8 cellular contexts compared by ENCODE assay signal in the genomic region with DNA sequence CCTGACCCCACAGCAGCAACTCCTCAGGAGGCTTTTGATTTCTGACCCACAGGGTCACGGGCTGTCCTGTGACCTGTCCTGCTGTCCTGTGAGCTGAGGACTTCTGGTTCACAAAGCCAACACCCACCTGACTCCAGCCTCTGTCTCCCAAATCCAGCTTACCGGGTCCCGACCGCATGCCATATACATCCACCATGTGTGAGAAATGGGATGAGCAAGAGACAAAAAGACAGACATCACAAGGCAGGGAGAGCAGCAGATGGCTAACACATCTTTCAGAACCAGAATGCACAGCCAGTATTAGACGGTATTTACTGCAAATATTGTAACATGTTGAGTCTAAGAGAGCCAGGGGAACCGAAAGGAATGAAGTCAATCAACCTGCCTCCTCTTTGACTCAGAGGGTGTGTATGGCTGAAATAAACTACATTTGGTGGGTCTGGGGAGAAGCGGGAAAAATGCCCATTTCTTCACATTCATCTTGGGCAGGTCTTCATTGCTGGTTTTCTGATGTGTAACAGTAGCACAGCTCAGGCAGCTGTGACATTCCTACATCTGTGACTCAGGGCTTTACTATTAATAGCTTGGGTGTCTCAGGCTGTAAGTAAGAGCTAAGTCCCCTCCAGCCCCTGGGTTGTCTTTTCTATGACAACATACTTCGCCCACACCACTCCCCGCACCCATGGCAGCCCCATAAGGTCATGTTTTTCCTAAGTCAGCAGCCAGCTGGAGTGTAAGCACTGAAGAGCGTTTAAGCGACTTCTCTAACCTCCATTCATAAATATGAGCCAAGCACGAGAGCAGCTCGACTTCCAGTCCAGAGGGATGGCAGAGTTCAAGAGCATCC. TPM values are rescaled to one million over a fixed set of nuclear protein-coding genes. Genes with fewer than 3 reads are reported as not detected.
A peak's percentile ranks its signal among the peaks of the same experiment; 100 is the strongest.
DNase-seq lines count a peak whose midpoint lies in the region; ATAC-seq and TF ChIP-seq lines count a peak whose summit lies in the region.

No MANE protein-coding gene starts in this region.

- no peak for TF ChIP-seq EP300 in ovary (IDR thresholded peaks at IDR 0.05)

- H3K9me3 ChIP-seq in RWPE2 (ENCODE audit: severe bottlenecking) = no peaks in the 10 kb centered on the region
- no peaks in the 10 kb centered on the region for H3K9me3 ChIP-seq in ovary

- no peak for TF ChIP-seq POLR2A in ovary (IDR thresholded peaks at IDR 0.05)

- peak overlapping the region; percentile 90 to 92 for H3K4me3 Mint-ChIP-seq in activated T-cell treated with anti-CD3 and anti-CD28 coated beads, Interleukin-2, amount 50 U/mL, for 72 hours

- H3K27me3 ChIP-seq in RWPE2 (ENCODE audit: insufficient read depth, poor library complexity, severe bottlenecking) (no peaks in the 10 kb centered on the region), ovary (no peaks in the 10 kb centered on the region)

- no peaks in the 10 kb centered on the region for H3K36me3 ChIP-seq in RWPE2 (ENCODE audit: low read depth)
- H3K36me3 ChIP-seq in ovary = no peaks in the 10 kb centered on the region

- peak in 1 of 2 donors; percentile 32 for ATAC-seq in activated T-cell treated with anti-CD3 and anti-CD28 coated beads, Interleukin-2, amount 50 U/mL, for 72 hours (replicated peaks in 1 of 2)
- ATAC-seq in RWPE2 (ENCODE audit: low read depth) = peak; percentile 66

- H3K4me1 Mint-ChIP-seq in activated T-cell treated with anti-CD3 and anti-CD28 coated beads, Interleukin-2, amount 50 U/mL, for 72 hours (ENCODE audit: low read depth) = peaks cover 24% of the 10 kb centered on the region

- H3K27ac Mint-ChIP-seq in activated T-cell treated with anti-CD3 and anti-CD28 coated beads, Interleukin-2, amount 50 U/mL, for 72 hours = no peak overlapping the region

- H3K9me3 Mint-ChIP-seq in activated T-cell treated with anti-CD3 and anti-CD28 coated beads, Interleukin-2, amount 50 U/mL, for 72 hours = no peaks in the 10 kb centered on the region

- H3K4me3 ChIP-seq in RWPE2 (ENCODE audit: severe bottlenecking) = no peak overlapping the region
- H3K4me3 ChIP-seq in fibroblast of the aortic adventitia (ENCODE audit: low read depth, low read length) = peak overlapping the region; percentile 9
- H3K4me3 ChIP-seq in ovary = no peak overlapping the region

- DNase-seq in activated T-cell treated with anti-CD3 and anti-CD28 coated beads, Interleukin-2, amount 50 U/mL, for 72 hours = no peak
- DNase-seq in activated T-cell treated with anti-CD3 and anti-CD28 coated beads for 4 hours (no peak), RWPE2 (ENCODE audit: low spot score) (no peak), fibroblast of the aortic adventitia (ENCODE audit: low read depth) (peak; percentile 79), ovary (peak in 4 of 5 donors; percentile 23 to 60 (median 48)), NCI-H146 treated with DMSO at 0.1 percent for 48 hours (lab: John Stamatoyannopoulos, UW; ENCODE audit: unreplicated experiment) (no peak), DMS53 (lab: John Stamatoyannopoulos, UW) (no peak)
- DNase-seq in activated CD4-positive, alpha-beta T cell treated with anti-CD3 and anti-CD28 coated beads for 1 hour = no peak

- TF ChIP-seq CTCF in RWPE2 (IDR thresholded peaks at IDR 0.05; ENCODE audit: poor library complexity, severe bottlenecking) (no peak), fibroblast of the aortic adventitia (IDR thresholded peaks at IDR 0.05; ENCODE audit: insufficient read depth, low read length) (no peak), ovary (IDR thresholded peaks at IDR 0.05) (no peak)

- no peaks in the 10 kb centered on the region for H3K36me3 Mint-ChIP-seq in activated T-cell treated with anti-CD3 and anti-CD28 coated beads, Interleukin-2, amount 50 U/mL, for 72 hours (ENCODE audit: insufficient read depth in 2 of 2)

- 22 to 30% (median 28%) methylated on average over 13 of the region's 13 CpGs for WGBS in ovary, 3 donors

- H3K27me3 Mint-ChIP-seq in activated T-cell treated with anti-CD3 and anti-CD28 coated beads, Interleukin-2, amount 50 U/mL, for 72 hours (ENCODE audit: low read depth) = peaks cover 49% of the 10 kb centered on the region

- intact Hi-C loops in ovary (cut with DNase I) = loop anchor here in 1 of 4 donors (10.0 kb wide), 1 partner anchor 78 kb away; no protein-coding TSS in a partner anchor

- H3K4me1 ChIP-seq in RWPE2 (ENCODE audit: insufficient read depth, poor library complexity, severe bottlenecking) (peaks cover 23% of the 10 kb centered on the region), ovary (ENCODE audit: insufficient read depth) (peaks cover 9% of the 10 kb centered on the region)

- H3K27ac ChIP-seq in RWPE2 (ENCODE audit: poor library complexity, severe bottlenecking) = no peak overlapping the region
- peak overlapping the region; percentile 20 to 53 for H3K27ac ChIP-seq in ovary

RNA-seq across cellular contexts. Expression of gene ABLIM1, which starts 25.0 kb away (rescaled TPM):
- total RNA-seq in activated T-cell treated with anti-CD3 and anti-CD28 coated beads, Interleukin-2, amount 50 U/mL, for 72 hours = 100 to 1,000 TPM; 186 to 219 TPM
- total RNA-seq in fibroblast of the aortic adventitia (ENCODE audit: low replicate concordance) = 14.4 and 36.1 TPM in 2 replicates
- 100 to 1,000 TPM; 157 to 505 (median 288) TPM for total RNA-seq in ovary
- polyA plus RNA-seq in ovary = 100 to 1,000 TPM; 155 to 242 TPM

Comparison
In these comparisons a context has a peak if more than half of its experiments do, and no peak if none do; other contexts are left out.
1. DNase-seq: peak in fibroblast of the aortic adventitia (single experiment) and ovary (4 of 5); none in activated T-cell treated with anti-CD3 and anti-CD28 coated beads, Interleukin-2, amount 50 U/mL, for 72 hours (0 of 2), activated T-cell treated with anti-CD3 and anti-CD28 coated beads for 4 hours (single experiment), RWPE2 (single experiment), NCI-H146 treated with DMSO at 0.1 percent for 48 hours (single experiment), DMS53 (single experiment) and activated CD4-positive, alpha-beta T cell treated with anti-CD3 and anti-CD28 coated beads for 1 hour (single experiment).